In the genomic region with DNA sequence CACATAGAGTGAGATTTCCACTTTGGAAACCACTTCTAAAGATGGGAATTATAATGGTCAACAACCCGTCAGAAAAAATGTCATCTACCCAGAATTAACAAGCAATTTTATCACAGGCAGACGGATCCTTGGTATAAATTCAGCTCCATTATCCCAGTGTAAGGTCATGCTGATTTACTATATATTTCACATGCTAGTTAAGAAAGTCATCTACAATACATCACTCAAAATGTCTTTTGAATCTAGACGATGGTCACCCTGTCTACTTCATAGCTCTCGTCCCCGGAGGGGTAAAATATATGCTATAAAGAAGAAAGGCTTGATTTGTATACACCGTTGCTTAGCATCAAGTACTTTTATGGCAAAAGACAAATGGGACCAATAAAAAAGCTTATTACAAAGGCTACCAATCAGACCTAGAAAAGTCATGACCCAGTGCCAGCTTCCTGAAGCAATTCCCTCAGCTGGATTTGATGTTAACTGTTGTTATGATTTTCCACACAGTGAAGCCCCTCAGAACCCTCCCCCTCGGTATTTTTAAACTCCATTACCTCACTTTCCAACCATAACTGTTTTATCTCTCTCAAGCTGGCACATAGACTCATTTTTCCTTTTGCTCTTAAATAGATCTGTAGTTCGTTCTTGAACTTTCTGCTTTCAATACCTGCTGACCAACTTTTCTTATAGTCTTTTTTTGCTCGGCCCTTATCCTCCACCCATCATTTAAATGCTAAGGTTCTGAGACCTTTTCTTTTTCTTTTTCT, we compare ENCODE assay signal across 20 cellular contexts.
"Had no signal": no experiment of that assay in that cellular context is flagged by ENCODE, and none has a peak within 500 bp of the region (broad histone marks: within the 10 kb centered on the region; RNA-seq: fewer than 3 reads in every experiment).

No MANE protein-coding gene starts in this region.

- H3K4me2 ChIP-seq: neural progenitor cell had no signal

- H3K4me3 ChIP-seq: body of pancreas, left ventricle myocardium inferior, neural progenitor cell, psoas muscle, spleen, thyroid gland had no signal

- DNase-seq: activated B cell treated with CpG ODN at 0.5 μM for 24 hours; activated CD4-positive, alpha-beta T cell treated with anti-CD3 and anti-CD28 coated beads for 4 hours; activated CD8-positive, alpha-beta T cell treated with anti-CD3 and anti-CD28 coated beads for 36 hours; activated naive CD4-positive, alpha-beta T cell; activated naive CD8-positive, alpha-beta T cell treated with anti-CD3 and anti-CD28 coated beads for 36 hours; activated T-cell treated with anti-CD3 and anti-CD28 coated beads, Interleukin-2, amount 50 U/mL, for 1 hour; body of pancreas; caudate nucleus; kidney; left ventricle myocardium inferior; mammary epithelial cell; naive B cell; psoas muscle; spleen; stimulated activated CD4-positive, alpha-beta T cell treated with anti-CD3 and anti-CD28 coated beads, Interleukin-4, amount 100 ng/mL, for 4 hours; stimulated activated naive CD4-positive, alpha-beta T cell; T-helper 1 cell; T-helper 9 cell; thyroid gland had no signal

- H3K9me3 ChIP-seq: body of pancreas, left ventricle myocardium inferior, psoas muscle, spleen, thyroid gland had no signal

- H3K4me1 ChIP-seq: body of pancreas, neural progenitor cell, spleen had no signal

- H3K27me3 ChIP-seq: body of pancreas, neural progenitor cell, spleen, thyroid gland had no signal

- H2AFZ ChIP-seq: neural progenitor cell had no signal

- H3K36me3 ChIP-seq: left ventricle myocardium inferior, neural progenitor cell, spleen, thyroid gland had no signal

- H3K9ac ChIP-seq: neural progenitor cell had no signal

- H3K27ac ChIP-seq: body of pancreas, left ventricle myocardium inferior, neural progenitor cell, psoas muscle, spleen, thyroid gland had no signal
